ENCODE assay signal across 9 cellular contexts in the genomic region with DNA sequence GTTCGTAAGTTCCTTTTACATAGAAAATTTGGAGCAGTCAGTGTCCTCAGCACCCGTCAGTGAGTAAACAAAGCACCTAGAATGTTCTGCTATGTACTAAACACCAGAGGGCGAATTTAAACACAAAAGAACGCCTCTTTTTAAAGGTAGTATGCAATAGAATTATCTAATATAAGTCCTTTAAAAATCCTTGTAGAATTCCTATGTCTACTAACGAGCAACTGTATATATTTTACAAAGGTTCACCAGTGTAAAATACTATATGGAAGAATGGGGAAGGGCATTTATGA. TPM values are rescaled to one million over a fixed set of nuclear protein-coding genes. Genes with fewer than 3 reads are reported as not detected.
A peak's percentile ranks its signal among the peaks of the same experiment; 100 is the strongest.
DNase-seq lines count a peak whose midpoint lies in the region; ATAC-seq, FAIRE-seq and TF ChIP-seq lines count a peak whose summit lies in the region.
"Had no signal": no experiment of that assay in that cellular context is flagged by ENCODE, and none has a peak within 500 bp of the region (broad histone marks: within the 10 kb centered on the region; RNA-seq: fewer than 3 reads in every experiment).

No MANE protein-coding gene starts in this region.

- TF ChIP-seq CTCF in A549 (IDR thresholded peaks at IDR 0.05) (no peak), spleen (IDR thresholded peaks at IDR 0.05 in 8 of 11, conservative IDR thresholded peaks at IDR 0.05 in 3 of 11) (peak in 1 of 11 experiments; percentile 11), adrenal gland (IDR thresholded peaks at IDR 0.05) (peak in 1 of 6 experiments; percentile 33)

- no peak overlapping the region for H3K27ac ChIP-seq in A549
- H3K27ac ChIP-seq in spleen, result no peak overlapping the region
- peak overlapping the region in 1 of 5 donors; percentile 35 for H3K27ac ChIP-seq in adrenal gland

- H3K4me1 Mint-ChIP-seq in activated CD4-positive, alpha-beta memory T cell treated with anti-CD3 and anti-CD28 coated beads, Interleukin-2, amount 10 ng/mL, durations not matched to agents 7 days and 5 days, result peaks cover 3% of the 10 kb centered on the region

- H3K27me3 ChIP-seq in spleen (replicated peaks in 1 of 7) (no peaks in the 10 kb centered on the region), adrenal gland (no peaks in the 10 kb centered on the region)

- no peaks in the 10 kb centered on the region for H3K9me3 ChIP-seq in A549
- H3K9me3 ChIP-seq in spleen, result no peaks in the 10 kb centered on the region
- H3K9me3 ChIP-seq in adrenal gland (replicated peaks in 1 of 3), result no peaks in the 10 kb centered on the region

- FAIRE-seq in A549 (lab: Jason Lieb, UNC), result no peak
- FAIRE-seq: colon had no signal

- H3K4me3 ChIP-seq in A549 (peak overlapping the region; percentile 45), spleen (peak overlapping the region; percentile 22 to 62 (median 41)), adrenal gland (peak overlapping the region in 2 of 4 donors; percentile 21 to 49)

- H3K4me2 ChIP-seq in A549, result peak overlapping the region; percentile 72

- ATAC-seq in A549 (peak; percentile 79 to 85), GM19035 (IDR thresholded peaks at IDR 0.05; ENCODE audit: unreplicated experiment) (peak; percentile 73), HG03280 (IDR thresholded peaks at IDR 0.05; ENCODE audit: unreplicated experiment) (peak; percentile 56), left ventricle myocardium superior (peak; percentile 63)

- H3K27ac Mint-ChIP-seq in activated CD4-positive, alpha-beta memory T cell treated with anti-CD3 and anti-CD28 coated beads, Interleukin-2, amount 10 ng/mL, durations not matched to agents 7 days and 5 days, result no peak overlapping the region

- H3K4me3 Mint-ChIP-seq in activated CD4-positive, alpha-beta memory T cell treated with anti-CD3 and anti-CD28 coated beads, Interleukin-2, amount 10 ng/mL, durations not matched to agents 7 days and 5 days, result peak overlapping the region; percentile 73

- no peak for TF ChIP-seq EP300 in A549 (IDR thresholded peaks at IDR 0.05)

- no peaks in the 10 kb centered on the region for H3K9me3 Mint-ChIP-seq in activated CD4-positive, alpha-beta memory T cell treated with anti-CD3 and anti-CD28 coated beads, Interleukin-2, amount 10 ng/mL, durations not matched to agents 7 days and 5 days

- TF ChIP-seq RAD21 in A549 (conservative IDR thresholded peaks at IDR 0.05 in 1 of 2, IDR thresholded peaks at IDR 0.05 in 1 of 2), result no peak

- no peaks in the 10 kb centered on the region for H3K4me1 ChIP-seq in A549
- H3K4me1 ChIP-seq in spleen, result peaks cover 0 to 8% (median 0%) of the 10 kb centered on the region in 6 donors
- H3K4me1 ChIP-seq in adrenal gland (replicated peaks in 1 of 2), result no peaks in the 10 kb centered on the region

- CTCF ChIA-PET in A549 (lab: Yijun Ruan, JAX), result no interaction called here
- CTCF ChIA-PET in activated CD4-positive, alpha-beta memory T cell treated with anti-CD3 and anti-CD28 coated beads, Interleukin-2, amount 10 ng/mL, durations not matched to agents 7 days and 5 days (lab: Charles Lee), result interaction anchor here (1.0 to 2.0 kb wide), 5 partner anchors 11 to 496 kb away, joined by 3 to 6 read pairs (median 4); partner anchors contain the start of gene SLC25A46

- DNase-seq in A549 (ENCODE audit: low read depth in 1 of 2, low spot score in 1 of 2) (peak in 1 of 2 experiments; percentile 4), left ventricle myocardium superior (no peak), spleen (no peak), adrenal gland (no peak), OCI-M2 (lab: John Stamatoyannopoulos, UW; ENCODE audit: unreplicated experiment) (no peak)
- DNase-seq in activated CD4-positive, alpha-beta memory T cell treated with anti-CD3 and anti-CD28 coated beads, Interleukin-2, amount 10 ng/mL, durations not matched to agents 7 days and 5 days, result no peak

- WGBS in A549 (ENCODE audit: missing lambda C conversion rate), result 18% methylated on average over 5 of the region's 5 CpGs
- 39 to 70% (median 50%) methylated on average over 5 of the region's 5 CpGs for WGBS in spleen, 5 donors
- WGBS in adrenal gland, 4 donors, result 42 to 58% (median 50%) methylated on average over 5 of the region's 5 CpGs

- POLR2A ChIA-PET in A549 (lab: Yijun Ruan, JAX), result no interaction called here
- POLR2A ChIA-PET in activated CD4-positive, alpha-beta memory T cell treated with anti-CD3 and anti-CD28 coated beads, Interleukin-2, amount 10 ng/mL, durations not matched to agents 7 days and 5 days (lab: Charles Lee), result interaction anchor here (0.8 to 1.4 kb wide), 2 partner anchors 9 to 12 kb away, joined by 4 to 6 read pairs; partner anchors contain the start of gene SLC25A46

- H3K27me3 Mint-ChIP-seq in activated CD4-positive, alpha-beta memory T cell treated with anti-CD3 and anti-CD28 coated beads, Interleukin-2, amount 10 ng/mL, durations not matched to agents 7 days and 5 days, result peaks cover 2% of the 10 kb centered on the region

- TF ChIP-seq POLR2A in A549 (IDR thresholded peaks at IDR 0.05; ENCODE audit: low read length) (no peak), spleen (IDR thresholded peaks at IDR 0.05) (no peak), adrenal gland (IDR thresholded peaks at IDR 0.05) (no peak)

- intact Hi-C loops in left ventricle myocardium superior (cut with micrococcal nuclease) (no loop called here), spleen (cut with DNase I; ENCODE audit: low total_unique reads) (no loop called here), adrenal gland (cut with DNase I) (no loop called here)

- no peaks in the 10 kb centered on the region for H3K36me3 Mint-ChIP-seq in activated CD4-positive, alpha-beta memory T cell treated with anti-CD3 and anti-CD28 coated beads, Interleukin-2, amount 10 ng/mL, durations not matched to agents 7 days and 5 days (ENCODE audit: low read depth)

- H3K36me3 ChIP-seq in spleen (no peaks in the 10 kb centered on the region), adrenal gland (replicated peaks in 1 of 2) (no peaks in the 10 kb centered on the region)

TF ChIP-seq in A549, 52 proteins besides CTCF, POLR2A, EP300 and RAD21:
- TF ChIP-seq CHD4 (IDR thresholded peaks at IDR 0.05; ENCODE audit: borderline replicate concordance) (no peak), FOSB (CRISPR knock-in tag; IDR thresholded peaks at IDR 0.05) (no peak)
- TF ChIP-seq, protein P1, sequence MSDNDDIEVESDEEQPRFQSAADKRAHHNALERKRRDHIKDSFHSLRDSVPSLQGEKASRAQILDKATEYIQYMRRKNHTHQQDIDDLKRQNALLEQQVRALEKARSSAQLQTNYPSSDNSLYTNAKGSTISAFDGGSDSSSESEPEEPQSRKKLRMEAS (IDR thresholded peaks at IDR 0.05), result no peak
TF ChIP-seq in A549: peak in this region for 0.

RNA-seq across cellular contexts. Expression of gene TMEM232, which starts 0.5 kb away (rescaled TPM):
- 0.39 TPM in 1 of 2 replicates, not detected in the other for polyA plus RNA-seq in A549 (2011; rRNA removed)
- polyA plus RNA-seq in A549 (2012; cell fraction: cytosol; rRNA removed), result not detected in 2 replicates
- polyA plus RNA-seq in A549 (2012; cell fraction: nucleus; rRNA removed), result not detected in 2 replicates
- polyA plus RNA-seq in A549 (2017; fragmentation: RNase III; extraction: RNeasy Plus Mini Kit Qiagen cat#74134 plus additional on column Dnase treatment), result 0.12 to 0.17 TPM (median 0.16 TPM) in 3 replicates
- 1.1 TPM in 1 of 2 replicates, not detected in the other for polyA minus RNA-seq in A549 (2011; rRNA and poly(A)+ RNA removed)
- total RNA-seq in activated CD4-positive, alpha-beta memory T cell treated with anti-CD3 and anti-CD28 coated beads, Interleukin-2, amount 10 ng/mL, durations not matched to agents 7 days and 5 days, result 1 to 10 TPM; 1.1 to 1.7 TPM
- total RNA-seq in left ventricle myocardium superior, result 2.9 TPM
- 1 to 10 TPM; 1.9 to 4.3 (median 3.3) TPM for total RNA-seq in spleen
- under 1 TPM; 0.11 to 0.33 (median 0.16) TPM for polyA plus RNA-seq in spleen
- 10 to 100 TPM in 1 of 8 donors, 1 to 10 TPM in 6, under 1 TPM in 1; 0.96 to 16.6 (median 5.3) TPM for total RNA-seq in adrenal gland
- 1 to 10 TPM; 1.7 to 4.5 (median 3.2) TPM for polyA plus RNA-seq in adrenal gland

RNA-seq across cellular contexts. Expression of gene SLC25A46, which starts 11.8 kb away (rescaled TPM):
- 32.5 and 41.7 TPM in 2 replicates for polyA plus RNA-seq in A549 (2011; rRNA removed)
- polyA plus RNA-seq in A549 (2012; cell fraction: cytosol; rRNA removed), result 12.8 and 17.2 TPM in 2 replicates
- 7.9 and 8.4 TPM in 2 replicates for polyA plus RNA-seq in A549 (2012; cell fraction: nucleus; rRNA removed)
- polyA plus RNA-seq in A549 (2017; fragmentation: RNase III; extraction: RNeasy Plus Mini Kit Qiagen cat#74134 plus additional on column Dnase treatment), result 28.1 to 29.2 TPM (median 28.2 TPM) in 3 replicates
- 11.6 and 15.3 TPM in 2 replicates for polyA minus RNA-seq in A549 (2011; rRNA and poly(A)+ RNA removed)
- 10 to 100 TPM; 43.2 to 45.0 TPM for total RNA-seq in activated CD4-positive, alpha-beta memory T cell treated with anti-CD3 and anti-CD28 coated beads, Interleukin-2, amount 10 ng/mL, durations not matched to agents 7 days and 5 days
- 67.1 TPM for total RNA-seq in left ventricle myocardium superior
- 10 to 100 TPM; 33.4 to 59.7 (median 42.3) TPM for total RNA-seq in spleen
- 10 to 100 TPM; 14.1 to 20.7 (median 14.1) TPM for polyA plus RNA-seq in spleen
- total RNA-seq in adrenal gland, result 10 to 100 TPM; 39.9 to 71.8 (median 53.3) TPM
- 10 to 100 TPM in 1 of 3 donors, 1 to 10 TPM in 2; 7.7 to 73.8 (median 8.8) TPM for polyA plus RNA-seq in adrenal gland
